In genomic region chr17:32492281-32492623, GRCh38 we compare ENCODE assay signal across 1 cellular context.
TF ChIP-seq lines count a peak whose summit lies in the region.

No MANE protein-coding gene starts in this region.

TF ChIP-seq in WTC11, 78 proteins besides CTCF, POLR2A, EP300 and RAD21 (continued from another document):
- TF ChIP-seq, protein P1, sequence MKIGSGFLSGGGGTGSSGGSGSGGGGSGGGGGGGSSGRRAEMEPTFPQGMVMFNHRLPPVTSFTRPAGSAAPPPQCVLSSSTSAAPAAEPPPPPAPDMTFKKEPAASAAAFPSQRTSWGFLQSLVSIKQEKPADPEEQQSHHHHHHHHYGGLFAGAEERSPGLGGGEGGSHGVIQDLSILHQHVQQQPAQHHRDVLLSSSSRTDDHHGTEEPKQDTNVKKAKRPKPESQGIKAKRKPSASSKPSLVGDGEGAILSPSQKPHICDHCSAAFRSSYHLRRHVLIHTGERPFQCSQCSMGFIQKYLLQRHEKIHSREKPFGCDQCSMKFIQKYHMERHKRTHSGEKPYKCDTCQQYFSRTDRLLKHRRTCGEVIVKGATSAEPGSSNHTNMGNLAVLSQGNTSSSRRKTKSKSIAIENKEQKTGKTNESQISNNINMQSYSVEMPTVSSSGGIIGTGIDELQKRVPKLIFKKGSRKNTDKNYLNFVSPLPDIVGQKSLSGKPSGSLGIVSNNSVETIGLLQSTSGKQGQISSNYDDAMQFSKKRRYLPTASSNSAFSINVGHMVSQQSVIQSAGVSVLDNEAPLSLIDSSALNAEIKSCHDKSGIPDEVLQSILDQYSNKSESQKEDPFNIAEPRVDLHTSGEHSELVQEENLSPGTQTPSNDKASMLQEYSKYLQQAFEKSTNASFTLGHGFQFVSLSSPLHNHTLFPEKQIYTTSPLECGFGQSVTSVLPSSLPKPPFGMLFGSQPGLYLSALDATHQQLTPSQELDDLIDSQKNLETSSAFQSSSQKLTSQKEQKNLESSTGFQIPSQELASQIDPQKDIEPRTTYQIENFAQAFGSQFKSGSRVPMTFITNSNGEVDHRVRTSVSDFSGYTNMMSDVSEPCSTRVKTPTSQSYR (CRISPR knock-in tag; IDR thresholded peaks at IDR 0.05), result no peak
